In genomic region chr4:113397114-113397701, GRCh38 we compare ENCODE assay signal across 13 cellular contexts.
A peak's percentile ranks its signal among the peaks of the same experiment; 100 is the strongest.
DNase-seq lines count a peak whose midpoint lies in the region; ATAC-seq and TF ChIP-seq lines count a peak whose summit lies in the region.
"Had no signal": no experiment of that assay in that cellular context is flagged by ENCODE, and none has a peak within 500 bp of the region (broad histone marks: within the 10 kb centered on the region; RNA-seq: fewer than 3 reads in every experiment).

No MANE protein-coding gene starts in this region.

- H3K4me1 ChIP-seq in left ventricle myocardium inferior = peaks cover 5% of the 10 kb centered on the region
- H3K4me1 ChIP-seq: Peyer's patch had no signal

- in situ Hi-C loops in astrocyte of the cerebellum (cut with HindIII; ENCODE audit: low sequenced_read_pairs) = loop anchor here (10.0 kb wide), 2 partner anchors 358 to 978 kb away; no protein-coding TSS in a partner anchor

- H3K4me3 ChIP-seq in astrocyte of the cerebellum (ENCODE audit: low read depth, low read length) = no peak overlapping the region
- H3K4me3 ChIP-seq in left ventricle myocardium inferior = no peak overlapping the region
- H3K4me3 ChIP-seq: Peyer's patch had no signal

- no peak for ATAC-seq in GM21423 (IDR thresholded peaks at IDR 0.05; ENCODE audit: unreplicated experiment)
- ATAC-seq: activated CD8-positive, alpha-beta T cell treated with anti-CD3 and anti-CD28 coated beads, Interleukin-2, amount 10 ng/mL, durations not matched to agents 7 days and 5 days had no signal

- H3K36me3 ChIP-seq in left ventricle myocardium inferior = no peaks in the 10 kb centered on the region
- H3K36me3 ChIP-seq: Peyer's patch had no signal

- TF ChIP-seq CTCF in astrocyte of the cerebellum (IDR thresholded peaks at IDR 0.05; ENCODE audit: low read depth, low read length, missing control alignments) (no peak), left ventricle myocardium inferior (IDR thresholded peaks at IDR 0.05; ENCODE audit: borderline replicate concordance) (no peak)

- peak overlapping the region; percentile 7 for H3K27ac ChIP-seq in left ventricle myocardium inferior (replicated peaks)
- H3K27ac ChIP-seq: Peyer's patch had no signal

- DNase-seq in EH (ENCODE audit: low read depth) = peak; percentile 85
- peak; percentile 85 for DNase-seq in astrocyte of the cerebellum (ENCODE audit: low read depth)
- DNase-seq in left ventricle myocardium inferior = no peak
- peak; percentile 51 for DNase-seq in renal cortical epithelial cell (ENCODE audit: low read depth)
- no peak for DNase-seq in HPDE6-E6E7 (ENCODE audit: extremely low spot score)
- no peak for DNase-seq in NCI-H187 (lab: John Stamatoyannopoulos, UW)
- no peak for DNase-seq in NCI-H69 (lab: John Stamatoyannopoulos, UW)
- DNase-seq: activated CD8-positive, alpha-beta T cell treated with anti-CD3 and anti-CD28 coated beads, Interleukin-2, amount 10 ng/mL, durations not matched to agents 7 days and 5 days; CD4-positive, alpha-beta T cell; NCI-H226; Peyer's patch; stimulated activated CD4-positive, alpha-beta T cell treated with anti-CD3 and anti-CD28 coated beads, Interleukin-15, amount 100 ng/mL, for 24 hours had no signal

- intact Hi-C loops in left ventricle myocardium inferior (cut with micrococcal nuclease) = loop anchor here (10.0 kb wide), 2 partner anchors 148 to 368 kb away; partner anchors contain the start of gene CAMK2D

- no peaks in the 10 kb centered on the region for H3K27me3 ChIP-seq in left ventricle myocardium inferior (ENCODE audit: low read depth)
- H3K27me3 ChIP-seq: Peyer's patch had no signal

- H3K9me3 ChIP-seq in left ventricle myocardium inferior (replicated peaks) = no peaks in the 10 kb centered on the region
- H3K9me3 ChIP-seq: Peyer's patch had no signal

Comparison
In these comparisons a context has a peak if more than half of its experiments do, and no peak if none do; other contexts are left out.
1. DNase-seq: peak in EH (single experiment), astrocyte of the cerebellum (single experiment) and renal cortical epithelial cell (single experiment); none in left ventricle myocardium inferior (single experiment), HPDE6-E6E7 (single experiment), NCI-H187 (0 of 2) and NCI-H69 (single experiment).